17 cellular contexts compared by ENCODE assay signal in genomic region chr3:52087728-52088127, GRCh38. TPM values are rescaled to one million over a fixed set of nuclear protein-coding genes. Genes with fewer than 3 reads are reported as not detected.
DNase-seq lines count a peak whose midpoint lies in the region; ATAC-seq, FAIRE-seq and TF ChIP-seq lines count a peak whose summit lies in the region.
"Had no signal": no experiment of that assay in that cellular context is flagged by ENCODE, and none has a peak within 500 bp of the region (broad histone marks: within the 10 kb centered on the region; RNA-seq: fewer than 3 reads in every experiment).

No MANE protein-coding gene starts in this region.

- DNase-seq in left cardiac atrium (peak; percentile 17), heart right ventricle (no peak), endothelial cell (ENCODE audit: low spot score) (no peak), GM19239 (ENCODE audit: insufficient read length, low spot score) (no peak), NCI-H1048 (lab: John Stamatoyannopoulos, UW) (no peak), SK-N-DZ (ENCODE audit: low spot score) (no peak)
- DNase-seq in natural killer cell treated with Interleukin-12 subunit alpha and Interleukin-12 subunit beta and Interleukin-15 and Interleukin-18, amount 100 ng/mL, for 72 hours (ENCODE audit: low spot score): peak; percentile 50
- DNase-seq: activated CD4-positive, CD25-positive, alpha-beta regulatory T cell; amygdala; DMS 273 treated with DMSO at 0.1 percent for 48 hours; erythroblast; NCI-H1930; NCI-H526; stimulated activated CD4-positive, alpha-beta T cell treated with anti-CD3 and anti-CD28 coated beads, Interleukin-4, amount 100 ng/mL, for 1 hour had no signal

- H3K4me3 Mint-ChIP-seq in endothelial cell (ENCODE audit: unreplicated experiment): no peak overlapping the region
- peak overlapping the region; percentile 42 for H3K4me3 Mint-ChIP-seq in natural killer cell treated with Interleukin-12 subunit alpha and Interleukin-12 subunit beta and Interleukin-15 and Interleukin-18, amount 100 ng/mL, for 72 hours

- H3K9me3 Mint-ChIP-seq in endothelial cell (ENCODE audit: unreplicated experiment): no peaks in the 10 kb centered on the region
- no peaks in the 10 kb centered on the region for H3K9me3 Mint-ChIP-seq in natural killer cell treated with Interleukin-12 subunit alpha and Interleukin-12 subunit beta and Interleukin-15 and Interleukin-18, amount 100 ng/mL, for 72 hours

- H3K4me1 Mint-ChIP-seq in endothelial cell (ENCODE audit: unreplicated experiment): peaks cover 17% of the 10 kb centered on the region
- H3K4me1 Mint-ChIP-seq in natural killer cell treated with Interleukin-12 subunit alpha and Interleukin-12 subunit beta and Interleukin-15 and Interleukin-18, amount 100 ng/mL, for 72 hours (ENCODE audit: low read depth in 2 of 2): peaks cover 26 to 33% of the 10 kb centered on the region in 2 donors

- no peak for TF ChIP-seq CTCF in heart right ventricle (IDR thresholded peaks at IDR 0.05)
- TF ChIP-seq CTCF in endothelial cell (IDR thresholded peaks at IDR 0.05; ENCODE audit: unreplicated experiment): no peak

- peak overlapping the region in 5 of 10 donors; percentile 12 to 72 (median 50) for H3K27ac ChIP-seq in heart right ventricle

- intact Hi-C loops in left cardiac atrium (cut with DNase I) (no loop called here), heart right ventricle (cut with DNase I) (no loop called here)

- no peaks in the 10 kb centered on the region for H3K36me3 ChIP-seq in heart right ventricle
- H3K36me3 ChIP-seq: tibial nerve had no signal

- H3K9me3 ChIP-seq in heart right ventricle: no peaks in the 10 kb centered on the region
- H3K9me3 ChIP-seq: tibial nerve had no signal

- H3K27me3 Mint-ChIP-seq in endothelial cell (ENCODE audit: unreplicated experiment): peaks cover 9% of the 10 kb centered on the region
- H3K27me3 Mint-ChIP-seq in natural killer cell treated with Interleukin-12 subunit alpha and Interleukin-12 subunit beta and Interleukin-15 and Interleukin-18, amount 100 ng/mL, for 72 hours: no peaks in the 10 kb centered on the region

- no peak overlapping the region for H3K4me3 ChIP-seq in heart right ventricle
- H3K4me3 ChIP-seq: tibial nerve had no signal

- 94 to 95% methylated on average over 3 of the region's 3 CpGs for WGBS in heart right ventricle, 2 donors

- H3K27me3 ChIP-seq in heart right ventricle: no peaks in the 10 kb centered on the region
- H3K27me3 ChIP-seq: tibial nerve had no signal

- peaks cover 15 to 64% (median 57%) of the 10 kb centered on the region in 9 donors for H3K4me1 ChIP-seq in heart right ventricle

- ATAC-seq in left cardiac atrium (no peak), heart right ventricle (no peak), HG02571 (IDR thresholded peaks at IDR 0.05; ENCODE audit: unreplicated experiment) (no peak)
- ATAC-seq in natural killer cell treated with Interleukin-12 subunit alpha and Interleukin-12 subunit beta and Interleukin-15 and Interleukin-18, amount 100 ng/mL, for 72 hours: no peak

- no peaks in the 10 kb centered on the region for H3K36me3 Mint-ChIP-seq in endothelial cell (ENCODE audit: low read depth, unreplicated experiment)
- no peaks in the 10 kb centered on the region for H3K36me3 Mint-ChIP-seq in natural killer cell treated with Interleukin-12 subunit alpha and Interleukin-12 subunit beta and Interleukin-15 and Interleukin-18, amount 100 ng/mL, for 72 hours

- peak overlapping the region; percentile 64 for H3K27ac Mint-ChIP-seq in endothelial cell (ENCODE audit: unreplicated experiment)
- peak overlapping the region; percentile 75 to 92 for H3K27ac Mint-ChIP-seq in natural killer cell treated with Interleukin-12 subunit alpha and Interleukin-12 subunit beta and Interleukin-15 and Interleukin-18, amount 100 ng/mL, for 72 hours

- no peak for FAIRE-seq in GM19239 (lab: Jason Lieb, UNC)
- FAIRE-seq: colon had no signal

RNA-seq across cellular contexts. Expression of gene DUSP7, which starts 31.4 kb away (rescaled TPM):
- total RNA-seq in left cardiac atrium (10 to 100 TPM; 24.6 to 39.3 TPM), heart right ventricle (10 to 100 TPM; 11.3 to 29.7 (median 15.8) TPM), endothelial cell (ENCODE audit: unreplicated experiment) (21.7 TPM)
- polyA plus RNA-seq in heart right ventricle: 10 to 100 TPM; 10.4 to 19.2 TPM
- total RNA-seq in natural killer cell treated with Interleukin-12 subunit alpha and Interleukin-12 subunit beta and Interleukin-15 and Interleukin-18, amount 100 ng/mL, for 72 hours: 10 to 100 TPM; 19.4 to 31.0 TPM
- polyA plus RNA-seq in SK-N-DZ (2014; cell fraction: cytosol; rRNA removed): 10.7 and 12.3 TPM in 2 replicates
- polyA plus RNA-seq in SK-N-DZ (2014; cell fraction: nucleus; rRNA removed): 7.5 and 9.8 TPM in 2 replicates

Comparison
In these comparisons a context has a peak if more than half of its experiments do, and no peak if none do; other contexts are left out.
1. DNase-seq: peak in left cardiac atrium (single experiment) and natural killer cell treated with Interleukin-12 subunit alpha and Interleukin-12 subunit beta and Interleukin-15 and Interleukin-18, amount 100 ng/mL, for 72 hours (single experiment); none in heart right ventricle (0 of 2), endothelial cell (single experiment), GM19239 (single experiment), NCI-H1048 (single experiment) and SK-N-DZ (single experiment).